Comparison of ENCODE assay signal across 15 cellular contexts in the genomic region with DNA sequence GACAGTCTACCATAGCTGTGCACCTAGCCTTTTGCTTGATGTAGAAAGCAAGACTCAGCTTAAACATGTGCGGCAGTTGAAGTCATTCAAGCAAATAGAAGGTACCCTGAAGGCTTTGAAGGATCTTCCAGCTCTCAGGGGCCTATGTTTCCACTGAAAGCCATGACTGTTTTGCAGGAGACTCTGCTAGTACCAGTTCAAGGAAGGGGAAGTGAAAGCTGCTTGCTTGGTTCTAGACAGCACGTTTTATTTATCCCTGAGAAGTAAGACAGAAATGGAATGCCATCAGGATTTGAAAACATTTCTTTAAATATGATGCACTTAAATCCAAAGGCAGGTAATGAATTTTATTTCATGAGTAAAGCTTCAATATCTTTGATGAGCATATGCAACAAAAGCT.
A peak's percentile ranks its signal among the peaks of the same experiment; 100 is the strongest.
DNase-seq lines count a peak whose midpoint lies in the region; ATAC-seq and TF ChIP-seq lines count a peak whose summit lies in the region.
"Had no signal": no experiment of that assay in that cellular context is flagged by ENCODE, and none has a peak within 500 bp of the region (broad histone marks: within the 10 kb centered on the region; RNA-seq: fewer than 3 reads in every experiment).

No MANE protein-coding gene starts in this region.

- no peak overlapping the region for H3K4me3 Mint-ChIP-seq in naive B cell
- H3K4me3 Mint-ChIP-seq: activated naive CD8-positive, alpha-beta T cell treated with anti-CD3 and anti-CD28 coated beads, Interleukin-2, amount 10 ng/mL, durations not matched to agents 7 days and 5 days had no signal

- in situ Hi-C loops in GM13977 (cut with MboI; ENCODE audit: low pct_unique_long_range_greater_than_20kb, low sequenced_read_pairs, unreplicated experiment): no loop called here

- no peak for DNase-seq in naive B cell
- DNase-seq in GM13977 (ENCODE audit: low spot score): no peak
- no peak for DNase-seq in DMS153 (lab: John Stamatoyannopoulos, UW)
- no peak for DNase-seq in activated effector memory CD4-positive, alpha-beta T cell treated with Interleukin-2 at 50 U/mL for 16 hours
- DNase-seq: activated naive CD8-positive, alpha-beta T cell treated with anti-CD3 and anti-CD28 coated beads, Interleukin-2, amount 10 ng/mL, durations not matched to agents 7 days and 5 days; Calu3; NCI-H1694 treated with DMSO at 0.1 percent for 48 hours; PC-3; posterior cingulate gyrus; stimulated activated CD4-positive, alpha-beta T cell treated with anti-CD3 and anti-CD28 coated beads, Interleukin-4, amount 100 ng/mL, for 4 hours; T-helper 9 cell had no signal

- TF ChIP-seq CTCF in GM13977 (IDR thresholded peaks at IDR 0.05; ENCODE audit: extremely low read depth, insufficient read depth, missing control alignments): no peak

- peak; percentile 53 for ATAC-seq in GM18907 (IDR thresholded peaks at IDR 0.05; ENCODE audit: unreplicated experiment)
- peak; percentile 43 for ATAC-seq in GM21723 (IDR thresholded peaks at IDR 0.05; ENCODE audit: unreplicated experiment)
- peak; percentile 42 for ATAC-seq in HG03432 (IDR thresholded peaks at IDR 0.05; ENCODE audit: unreplicated experiment)
- ATAC-seq in naive B cell (ENCODE audit: low read depth in 2 of 2): peak; percentile 56 to 63
- ATAC-seq: HepG2, PC-3 had no signal

- H3K27ac Mint-ChIP-seq in naive B cell: no peak overlapping the region
- H3K27ac Mint-ChIP-seq: activated naive CD8-positive, alpha-beta T cell treated with anti-CD3 and anti-CD28 coated beads, Interleukin-2, amount 10 ng/mL, durations not matched to agents 7 days and 5 days had no signal

- peaks cover 13 to 26% (median 15%) of the 10 kb centered on the region in 3 donors for H3K4me1 Mint-ChIP-seq in naive B cell
- H3K4me1 Mint-ChIP-seq: activated naive CD8-positive, alpha-beta T cell treated with anti-CD3 and anti-CD28 coated beads, Interleukin-2, amount 10 ng/mL, durations not matched to agents 7 days and 5 days had no signal

- H3K36me3 Mint-ChIP-seq in naive B cell: no peaks in the 10 kb centered on the region
- H3K36me3 Mint-ChIP-seq: activated naive CD8-positive, alpha-beta T cell treated with anti-CD3 and anti-CD28 coated beads, Interleukin-2, amount 10 ng/mL, durations not matched to agents 7 days and 5 days had no signal

- H3K9me3 Mint-ChIP-seq in naive B cell: no peaks in the 10 kb centered on the region
- H3K9me3 Mint-ChIP-seq: activated naive CD8-positive, alpha-beta T cell treated with anti-CD3 and anti-CD28 coated beads, Interleukin-2, amount 10 ng/mL, durations not matched to agents 7 days and 5 days had no signal

- H3K27me3 Mint-ChIP-seq in naive B cell: no peaks in the 10 kb centered on the region
- H3K27me3 Mint-ChIP-seq: activated naive CD8-positive, alpha-beta T cell treated with anti-CD3 and anti-CD28 coated beads, Interleukin-2, amount 10 ng/mL, durations not matched to agents 7 days and 5 days had no signal
